6 cellular contexts compared by ENCODE assay signal in genomic region chr17:18315498-18316360, GRCh38. TPM values are rescaled to one million over a fixed set of nuclear protein-coding genes. Genes with fewer than 3 reads are reported as not detected.
DNase-seq lines count a peak whose midpoint lies in the region; ATAC-seq and TF ChIP-seq lines count a peak whose summit lies in the region.

No MANE protein-coding gene starts in this region.

- no peak for DNase-seq in HFFc6
- DNase-seq in activated B cell treated with CpG ODN at 0.5 μM for 24 hours, result no peak
- no peak for DNase-seq in cerebellum (ENCODE audit: low spot score)
- no peak for DNase-seq in activated CD8-positive, alpha-beta memory T cell treated with anti-CD3 and anti-CD28 coated beads, Interleukin-2, amount 50 U/mL, for 4 hours
- DNase-seq in GM13977 (ENCODE audit: low spot score), result no peak

- peak overlapping the region; percentile 96 for H3K27ac Mint-ChIP-seq in HFFc6
- H3K27ac Mint-ChIP-seq in activated B cell treated with CpG ODN at 0.5 μM for 24 hours, result peak overlapping the region; percentile 100

- peak overlapping the region; percentile 94 for H3K27ac ChIP-seq in layer of hippocampus (ENCODE audit: low read depth, low read length)

- ATAC-seq in activated B cell treated with CpG ODN at 0.5 μM for 24 hours (ENCODE audit: low read depth), result peak; percentile 15

- CTCF ChIA-PET in activated B cell treated with CpG ODN at 0.5 μM for 24 hours (lab: Charles Lee), result no interaction called here

- intact Hi-C loops in activated B cell treated with CpG ODN at 0.5 μM for 24 hours (cut with micrococcal nuclease), result loop anchor here (1.0 to 10.0 kb wide), 7 partner anchors 47 to 467 kb away; partner anchors contain the start of genes ALKBH5, ATPAF2, GID4 and LLGL1

- H3K27me3 Mint-ChIP-seq in HFFc6 (ENCODE audit: insufficient read depth), result no peaks in the 10 kb centered on the region; the same call in 1 of the 2 replicates
- no peaks in the 10 kb centered on the region for H3K27me3 Mint-ChIP-seq in activated B cell treated with CpG ODN at 0.5 μM for 24 hours

- H3K36me3 Mint-ChIP-seq in HFFc6 (ENCODE audit: low read depth) (peaks cover 32% of the 10 kb centered on the region), activated B cell treated with CpG ODN at 0.5 μM for 24 hours (ENCODE audit: low read depth) (peaks cover 67% of the 10 kb centered on the region)

- in situ Hi-C loops in GM13977 (cut with MboI; ENCODE audit: low pct_unique_long_range_greater_than_20kb, low sequenced_read_pairs, unreplicated experiment), result no loop called here

- POLR2A ChIA-PET in activated B cell treated with CpG ODN at 0.5 μM for 24 hours (lab: Charles Lee), result interaction anchor here (0.5 to 1.7 kb wide), 5 partner anchors 9 to 1062 kb away, joined by 3 to 9 read pairs (median 4); partner anchors contain the start of genes ALKBH5, MAPK7 and SHMT1

- H3K9me3 Mint-ChIP-seq in HFFc6, result no peaks in the 10 kb centered on the region
- H3K9me3 Mint-ChIP-seq in activated B cell treated with CpG ODN at 0.5 μM for 24 hours, result no peaks in the 10 kb centered on the region

- no peaks in the 10 kb centered on the region for H3K27me3 ChIP-seq in layer of hippocampus (ENCODE audit: control insufficient read depth, insufficient read depth, low read length)

- H3K4me3 Mint-ChIP-seq in HFFc6 (peak overlapping the region; percentile 92), activated B cell treated with CpG ODN at 0.5 μM for 24 hours (peak overlapping the region; percentile 100)

- H3K4me1 Mint-ChIP-seq in HFFc6 (ENCODE audit: low read depth) (peaks cover 72% of the 10 kb centered on the region), activated B cell treated with CpG ODN at 0.5 μM for 24 hours (peaks cover 81% of the 10 kb centered on the region)

- TF ChIP-seq CTCF in HFFc6 (IDR thresholded peaks at IDR 0.05) (no peak), activated B cell treated with CpG ODN at 0.5 μM for 24 hours (IDR thresholded peaks at IDR 0.05) (no peak), GM13977 (IDR thresholded peaks at IDR 0.05; ENCODE audit: extremely low read depth, insufficient read depth, missing control alignments) (no peak)

RNA-seq across cellular contexts. Expression of gene SMCR8, which starts 0.6 kb away (rescaled TPM):
- total RNA-seq in HFFc6 (2021; fragmentation: NEBNext Ultra II Directional; extraction: Animal tissue kit (Norgen Biotek cat#: 25700)), result 10 to 100 TPM; 13.9 to 16.9 (median 15.5) TPM
- 32.5 and 36.9 TPM in 2 replicates for total RNA-seq in activated B cell treated with CpG ODN at 0.5 μM for 24 hours
- 11.5 TPM for total RNA-seq in cerebellum

RNA-seq across cellular contexts. Expression of gene TOP3A, which starts 0.9 kb away (rescaled TPM):
- total RNA-seq in HFFc6 (2021; fragmentation: NEBNext Ultra II Directional; extraction: Animal tissue kit (Norgen Biotek cat#: 25700)), result 10 to 100 TPM; 23.0 to 26.4 (median 24.0) TPM
- 44.8 and 46.4 TPM in 2 replicates for total RNA-seq in activated B cell treated with CpG ODN at 0.5 μM for 24 hours
- 46.9 TPM for total RNA-seq in cerebellum

RNA-seq across cellular contexts. Expression of gene SHMT1, which starts 47.6 kb away (rescaled TPM):
- total RNA-seq in HFFc6 (2021; fragmentation: NEBNext Ultra II Directional; extraction: Animal tissue kit (Norgen Biotek cat#: 25700)), result 10 to 100 TPM in 5 of 6 experiments, 1 to 10 TPM in 1; 7.9 to 18.5 (median 16.2) TPM
- total RNA-seq in activated B cell treated with CpG ODN at 0.5 μM for 24 hours (17.9 and 18.4 TPM in 2 replicates), cerebellum (9.9 TPM)

RNA-seq across cellular contexts. Expression of gene MIEF2, which starts 55.3 kb away (rescaled TPM):
- 10 to 100 TPM; 13.3 to 19.9 (median 16.6) TPM for total RNA-seq in HFFc6 (2021; fragmentation: NEBNext Ultra II Directional; extraction: Animal tissue kit (Norgen Biotek cat#: 25700))
- 5.6 and 8.8 TPM in 2 replicates for total RNA-seq in activated B cell treated with CpG ODN at 0.5 μM for 24 hours
- 23.1 TPM for total RNA-seq in cerebellum

RNA-seq across cellular contexts. Expression of gene FLII, which starts 57.2 kb away (rescaled TPM):
- total RNA-seq in HFFc6 (2021; fragmentation: NEBNext Ultra II Directional; extraction: Animal tissue kit (Norgen Biotek cat#: 25700)), result 100 to 1,000 TPM; 347 to 472 (median 438) TPM
- total RNA-seq in activated B cell treated with CpG ODN at 0.5 μM for 24 hours (291 and 301 TPM in 2 replicates), cerebellum (53.4 TPM)
